In the genomic region with DNA sequence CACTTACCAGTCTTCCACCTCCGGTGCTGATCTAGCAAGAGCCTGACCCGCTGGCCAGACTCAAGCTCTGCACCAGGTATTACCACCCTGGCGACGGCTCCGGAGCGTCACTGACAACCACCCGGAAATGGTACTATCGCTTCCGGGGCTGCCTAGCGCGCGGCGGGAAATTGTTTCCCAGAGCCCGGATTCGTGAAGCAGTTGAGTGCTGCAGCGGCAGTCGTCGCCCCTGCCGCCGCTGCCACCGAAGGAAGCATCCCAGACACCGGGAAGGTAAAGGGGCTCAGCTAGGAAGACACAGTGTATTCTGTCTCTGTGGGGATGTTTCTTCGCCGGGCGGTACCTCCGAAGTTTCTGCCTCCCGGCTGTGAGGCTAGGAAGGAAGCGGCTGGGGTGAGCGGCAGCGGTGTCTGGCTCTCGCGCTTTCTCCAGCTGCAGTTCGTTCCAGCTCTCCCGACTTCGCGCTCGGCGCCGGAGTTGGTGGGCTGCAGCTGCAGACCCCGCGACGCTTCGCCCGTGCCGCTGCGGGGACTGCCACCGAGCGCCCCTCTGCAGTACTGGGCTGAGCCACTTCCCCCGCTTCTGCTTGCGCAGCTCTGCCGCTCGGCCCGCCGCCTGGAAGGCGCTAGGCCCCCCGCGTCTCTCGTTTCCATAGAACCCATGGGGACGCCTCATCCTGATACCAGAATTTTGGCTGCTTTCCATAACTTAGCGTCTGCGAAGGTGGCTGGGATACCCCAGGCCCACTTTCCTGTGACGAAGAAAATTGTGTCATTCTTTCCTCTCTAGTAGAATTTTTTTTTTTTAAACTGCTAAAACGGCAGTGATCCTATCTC, we compare ENCODE assay signal across 1 cellular context.
TF ChIP-seq lines count a peak whose summit lies in the region.

A gene with protein sequence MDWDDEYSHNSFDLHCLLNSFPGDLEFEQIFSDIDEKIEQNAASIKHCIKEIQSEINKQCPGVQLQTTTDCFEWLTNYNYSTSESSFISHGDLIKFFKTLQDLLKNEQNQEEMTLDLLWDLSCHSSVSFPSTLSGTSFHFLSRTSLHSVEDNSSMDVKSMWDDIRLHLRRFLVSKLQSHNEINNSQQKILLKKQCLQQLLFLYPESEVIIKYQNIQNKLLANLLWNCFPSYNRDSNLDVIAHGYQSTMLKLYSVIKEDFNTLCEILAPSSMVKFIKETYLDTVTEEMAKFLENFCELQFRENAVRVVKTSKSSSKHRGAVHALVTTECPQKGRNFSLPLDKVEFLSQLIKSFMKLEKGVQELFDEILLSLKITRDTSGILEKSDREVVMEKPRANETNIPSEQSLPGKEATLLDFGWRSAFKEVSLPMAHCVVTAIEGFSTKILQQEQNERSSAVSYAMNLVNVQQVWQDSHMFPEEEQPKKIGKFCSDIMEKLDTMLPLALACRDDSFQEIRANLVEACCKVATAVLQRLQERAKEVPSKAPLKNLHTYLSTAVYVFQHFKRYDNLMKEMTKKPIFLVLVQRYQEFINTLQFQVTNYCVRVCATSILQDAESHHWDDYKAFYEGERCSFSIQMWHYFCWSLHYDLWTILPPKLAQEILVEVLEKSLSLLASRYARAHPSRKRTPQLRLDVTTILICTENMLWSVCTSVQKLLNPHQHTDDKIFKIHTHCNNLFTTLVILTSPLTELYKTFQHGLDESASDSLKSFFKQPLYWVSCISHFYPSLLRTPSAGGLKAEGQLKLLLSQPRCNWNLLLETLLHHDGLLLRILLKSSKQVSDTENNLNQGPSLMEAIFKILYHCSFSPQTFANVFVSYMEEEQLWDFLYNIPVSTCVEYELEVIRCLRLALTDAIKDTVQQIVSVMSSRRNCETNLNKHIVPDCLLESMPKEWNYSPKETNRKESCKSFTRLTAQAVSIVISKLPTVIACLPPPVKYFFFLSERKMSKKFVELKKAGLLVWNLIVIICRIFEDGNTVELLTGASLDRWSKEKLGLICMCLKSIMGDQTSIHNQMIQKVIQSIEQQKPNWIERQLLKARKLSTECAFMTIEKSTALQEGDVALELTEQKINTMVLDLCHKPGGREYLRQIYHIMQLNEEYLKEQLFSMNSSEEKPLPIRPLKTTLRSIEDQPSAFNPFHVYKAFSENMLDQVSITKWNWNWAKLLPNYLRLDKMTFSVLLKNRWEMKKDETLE (N-terminal part only) (minus strand): TSS at position 112 of the 836 bp plus-strand sequence. CDS start 81,478 bp downstream, outside the sequence.
TSS of gene SLF1 (plus strand) at position 177 of the 836 bp plus-strand sequence. CDS start 10,142 bp downstream, outside the sequence.

TF ChIP-seq in HepG2, 621 proteins besides CTCF, POLR2A, EP300 and RAD21 (continued from another document and continues in another):
- TF ChIP-seq KMT2B (CRISPR knock-in tag; IDR thresholded peaks at IDR 0.05) (peak; percentile 100), TOPORS (CRISPR knock-in tag; IDR thresholded peaks at IDR 0.05) (no peak), SP1 (IDR thresholded peaks at IDR 0.05) (no peak), SP1 (CRISPR knock-in tag; IDR thresholded peaks at IDR 0.05) (no peak), ZBTB39 (CRISPR knock-in tag; IDR thresholded peaks at IDR 0.05) (no peak), RARG (CRISPR knock-in tag; IDR thresholded peaks at IDR 0.05; ENCODE audit: low read depth) (no peak), RFX3 (CRISPR knock-in tag; IDR thresholded peaks at IDR 0.05) (peak; percentile 98), HIC2 (CRISPR knock-in tag; IDR thresholded peaks at IDR 0.05; ENCODE audit: low read depth) (no peak), ZNF547 (CRISPR knock-in tag; IDR thresholded peaks at IDR 0.05) (0 out of 2 replicates have a peak, but pooled peaks have one; percentile 54), ZNF501 (CRISPR knock-in tag; IDR thresholded peaks at IDR 0.05) (peak; percentile 88), ATM (IDR thresholded peaks at IDR 0.05; ENCODE audit: borderline replicate concordance) (no peak), HDAC6 (IDR thresholded peaks at IDR 0.05; ENCODE audit: low read depth, low read length) (no peak), ZNF562 (CRISPR knock-in tag; IDR thresholded peaks at IDR 0.05; ENCODE audit: borderline replicate concordance) (no peak), MYC (CRISPR knock-in tag; IDR thresholded peaks at IDR 0.05; ENCODE audit: borderline replicate concordance) (peak; percentile 46; the same call in 1 of the 2 replicates), ETS1 (CRISPR knock-in tag; IDR thresholded peaks at IDR 0.05) (no peak), IKZF1 (IDR thresholded peaks at IDR 0.05) (no peak), ZNF639 (CRISPR knock-in tag; conservative IDR thresholded peaks at IDR 0.05) (peak; percentile 23; the same call in 1 of the 2 replicates), HBP1 (CRISPR knock-in tag; IDR thresholded peaks at IDR 0.05; ENCODE audit: low read depth) (0 out of 2 replicates have a peak, but pooled peaks have one; percentile 16), NR2F6 (IDR thresholded peaks at IDR 0.05) (no peak), NR2F6 (CRISPR knock-in tag; IDR thresholded peaks at IDR 0.05) (no peak; the same call in 1 of the 2 replicates), SALL2 (CRISPR knock-in tag; IDR thresholded peaks at IDR 0.05) (peak; percentile 91; the same call in 1 of the 2 replicates), ZNF138 (CRISPR knock-in tag; IDR thresholded peaks at IDR 0.05; ENCODE audit: low read depth) (no peak), KAT8 (CRISPR knock-in tag; IDR thresholded peaks at IDR 0.05) (peak; percentile 95), SRSF4 (IDR thresholded peaks at IDR 0.05; ENCODE audit: low read depth, low read length, poor library complexity, severe bottlenecking) (no peak), STAT5B (CRISPR knock-in tag; IDR thresholded peaks at IDR 0.05) (no peak; the same call in 1 of the 2 replicates), PHF5A (CRISPR knock-in tag; IDR thresholded peaks at IDR 0.05; ENCODE audit: low read depth, unreplicated experiment) (no peak), SNAI1 (CRISPR knock-in tag; IDR thresholded peaks at IDR 0.05; ENCODE audit: borderline replicate concordance) (no peak), ZNF746 (CRISPR knock-in tag; IDR thresholded peaks at IDR 0.05) (no peak), CCDC6 (CRISPR knock-in tag; IDR thresholded peaks at IDR 0.05) (0 out of 2 replicates have a peak, but pooled peaks have one; percentile 37), NFE2 (CRISPR knock-in tag; IDR thresholded peaks at IDR 0.05) (no peak), ZNF121 (CRISPR knock-in tag; IDR thresholded peaks at IDR 0.05) (no peak), REPIN1 (CRISPR knock-in tag; IDR thresholded peaks at IDR 0.05; ENCODE audit: borderline replicate concordance, low read depth) (peak; percentile 60; the same call in 1 of the 2 replicates), KLF15 (CRISPR knock-in tag; IDR thresholded peaks at IDR 0.05; ENCODE audit: borderline replicate concordance) (no peak), DBP (CRISPR knock-in tag; IDR thresholded peaks at IDR 0.05; ENCODE audit: not compliant biosample characterization) (no peak), NPAS2 (CRISPR knock-in tag; IDR thresholded peaks at IDR 0.05; ENCODE audit: borderline replicate concordance) (no peak), ZMYM4 (CRISPR knock-in tag; IDR thresholded peaks at IDR 0.05) (peak; percentile 61; the same call in 1 of the 2 replicates), ZNF557 (CRISPR knock-in tag; IDR thresholded peaks at IDR 0.05) (no peak; the same call in 1 of the 2 replicates), PRPF4 (IDR thresholded peaks at IDR 0.05; ENCODE audit: low read depth, low read length, poor library complexity, severe bottlenecking) (no peak), NR3C1 (CRISPR knock-in tag; IDR thresholded peaks at IDR 0.05) (no peak), GATAD2A (CRISPR knock-in tag; IDR thresholded peaks at IDR 0.05) (peak; percentile 19; the same call in 1 of the 2 replicates), ZNF674 (CRISPR knock-in tag; IDR thresholded peaks at IDR 0.05; ENCODE audit: low read depth) (no peak), ZSCAN30 (CRISPR knock-in tag; IDR thresholded peaks at IDR 0.05) (no peak), NAIF1 (CRISPR knock-in tag; IDR thresholded peaks at IDR 0.05; ENCODE audit: borderline replicate concordance) (no peak), TAF1 (CRISPR knock-in tag; IDR thresholded peaks at IDR 0.05) (peak; percentile 75), SYNCRIP (IDR thresholded peaks at IDR 0.05; ENCODE audit: insufficient read depth, low read depth, low read length) (no peak), ZNF234 (CRISPR knock-in tag; conservative IDR thresholded peaks at IDR 0.05) (no peak), SOX6 (IDR thresholded peaks at IDR 0.05) (no peak), SOX6 (CRISPR knock-in tag; IDR thresholded peaks at IDR 0.05) (peak; percentile 32), FOXM1 (CRISPR knock-in tag; IDR thresholded peaks at IDR 0.05) (no peak), FOXK1 (CRISPR knock-in tag; IDR thresholded peaks at IDR 0.05; ENCODE audit: borderline replicate concordance, low read depth) (peak; percentile 73; the same call in 1 of the 2 replicates), TBL1XR1 (IDR thresholded peaks at IDR 0.05; ENCODE audit: borderline replicate concordance, low read length, partially characterized antibody) (peak; percentile 86)
- TF ChIP-seq, protein P1, sequence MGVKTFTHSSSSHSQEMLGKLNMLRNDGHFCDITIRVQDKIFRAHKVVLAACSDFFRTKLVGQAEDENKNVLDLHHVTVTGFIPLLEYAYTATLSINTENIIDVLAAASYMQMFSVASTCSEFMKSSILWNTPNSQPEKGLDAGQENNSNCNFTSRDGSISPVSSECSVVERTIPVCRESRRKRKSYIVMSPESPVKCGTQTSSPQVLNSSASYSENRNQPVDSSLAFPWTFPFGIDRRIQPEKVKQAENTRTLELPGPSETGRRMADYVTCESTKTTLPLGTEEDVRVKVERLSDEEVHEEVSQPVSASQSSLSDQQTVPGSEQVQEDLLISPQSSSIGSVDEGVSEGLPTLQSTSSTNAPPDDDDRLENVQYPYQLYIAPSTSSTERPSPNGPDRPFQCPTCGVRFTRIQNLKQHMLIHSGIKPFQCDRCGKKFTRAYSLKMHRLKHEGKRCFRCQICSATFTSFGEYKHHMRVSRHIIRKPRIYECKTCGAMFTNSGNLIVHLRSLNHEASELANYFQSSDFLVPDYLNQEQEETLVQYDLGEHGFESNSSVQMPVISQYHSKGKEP (CRISPR knock-in tag; IDR thresholded peaks at IDR 0.05) = 0 out of 2 replicates have a peak, but pooled peaks have one; percentile 49
